Comparison of ENCODE assay signal across 24 cellular contexts in the genomic region with DNA sequence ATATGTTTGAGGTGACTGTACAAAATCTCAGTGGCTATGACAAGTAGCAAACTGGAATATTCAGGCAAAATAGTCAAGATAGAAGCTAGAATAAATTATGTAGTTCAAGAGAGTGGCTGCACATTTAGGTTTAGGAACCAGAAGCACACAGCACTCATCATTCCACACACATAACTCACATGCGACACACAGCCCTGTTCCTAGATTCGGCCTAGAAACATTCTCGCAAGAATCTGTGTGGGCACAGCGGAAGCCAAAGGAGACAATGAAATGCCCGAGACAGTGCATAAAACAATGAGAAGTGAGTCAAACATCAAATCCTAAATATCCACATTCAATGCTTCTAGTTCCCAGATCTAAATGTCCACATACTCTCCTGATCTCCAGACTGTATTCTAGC. TPM values are rescaled to one million over a fixed set of nuclear protein-coding genes. Genes with fewer than 3 reads are reported as not detected.
DNase-seq lines count a peak whose midpoint lies in the region; ATAC-seq, FAIRE-seq and TF ChIP-seq lines count a peak whose summit lies in the region.
"Had no signal": no experiment of that assay in that cellular context is flagged by ENCODE, and none has a peak within 500 bp of the region (broad histone marks: within the 10 kb centered on the region; RNA-seq: fewer than 3 reads in every experiment).

No MANE protein-coding gene starts in this region.

- H3K4me1 ChIP-seq in PC-3 (ENCODE audit: insufficient read depth, low read length) (peaks cover 24% of the 10 kb centered on the region), trophoblast cell (ENCODE audit: control insufficient read depth in 1 of 2, insufficient read depth in 2 of 2, low read length in 2 of 2) (peaks cover 0 to 2% of the 10 kb centered on the region in 2 experiments), HepG2 (ENCODE audit: insufficient read depth, low read length) (no peaks in the 10 kb centered on the region)
- H3K4me1 ChIP-seq: gastrocnemius medialis, tibial artery had no signal

- no peak overlapping the region for H2BK5ac ChIP-seq in trophoblast cell (ENCODE audit: low read depth, low read length, poor library complexity)

- ATAC-seq in PC-3 (no peak), GM18858 (IDR thresholded peaks at IDR 0.05; ENCODE audit: unreplicated experiment) (no peak), HepG2 (no peak)
- no peak for ATAC-seq in stimulated activated naive CD8-positive, alpha-beta T cell treated with anti-CD3 and anti-CD28 coated beads, Interleukin-15, Interleukin-2, amounts not matched to agents 100 U/mL and 50 U/mL, for 24 hours
- ATAC-seq: activated T-cell treated with anti-CD3 and anti-CD28 coated beads, Interleukin-2, amount 50 U/mL, for 4 hours; gastrocnemius medialis; HCT116; stimulated activated naive CD8-positive, alpha-beta T cell treated with anti-CD3 and anti-CD28 coated beads, Interleukin-15, amount 100 ng/mL, for 72 hours; T-cell had no signal

- no peak overlapping the region for H2AK5ac ChIP-seq in trophoblast cell (ENCODE audit: low read length)

- intact Hi-C loops in PC-3 (cut with micrococcal nuclease), result no loop called here
- intact Hi-C loops in HepG2 (cut with micrococcal nuclease; ENCODE audit: unreplicated experiment), result no loop called here

- H3K23ac ChIP-seq in trophoblast cell (ENCODE audit: low read length), result no peak overlapping the region

- BruUV-seq in PC-3 (replicated peaks; lab: Mats Ljungman, UMichigan) (no TSS peak), HepG2 (replicated peaks; lab: Mats Ljungman, UMichigan) (no TSS peak)

- no peak overlapping the region for H4K8ac ChIP-seq in trophoblast cell (ENCODE audit: low read depth, low read length)

- no peak overlapping the region for H4K12ac ChIP-seq in trophoblast cell (ENCODE audit: low read depth, low read length)

- no peak for FAIRE-seq in HepG2 (lab: Jason Lieb, UNC)
- FAIRE-seq: G401.6, kidney had no signal

- TF ChIP-seq RAD21 in HepG2 (CRISPR knock-in tag; IDR thresholded peaks at IDR 0.05), result no peak

- no peak overlapping the region for H2BK120ac ChIP-seq in trophoblast cell (ENCODE audit: insufficient read depth, low read length, poor library complexity)

- no peak overlapping the region for H2BK12ac ChIP-seq in trophoblast cell (ENCODE audit: low read length)

- TF ChIP-seq CTCF in PC-3 (conservative IDR thresholded peaks at IDR 0.05; ENCODE audit: low read depth, low read length), result no peak
- TF ChIP-seq CTCF in epithelial cell of esophagus (IDR thresholded peaks at IDR 0.05; ENCODE audit: insufficient read depth, low read depth, low read length, missing control alignments), result no peak
- TF ChIP-seq CTCF in HepG2 (CRISPR knock-in tag; IDR thresholded peaks at IDR 0.05), result no peak

- H4K91ac ChIP-seq in trophoblast cell (ENCODE audit: low read depth, low read length), result no peak overlapping the region

- H3F3A ChIP-seq in PC-3 (ENCODE audit: low read length, unreplicated experiment), result no peaks in the 10 kb centered on the region

- H3K9ac ChIP-seq in PC-3 (ENCODE audit: low read length), result no peak overlapping the region
- H3K9ac ChIP-seq in trophoblast cell (ENCODE audit: low read length), result no peak overlapping the region
- H3K9ac ChIP-seq in HepG2 (ENCODE audit: insufficient read depth, low read depth, low read length), result no peak overlapping the region
- H3K9ac ChIP-seq: KMS-11 had no signal

- H3K27ac ChIP-seq in PC-3 (ENCODE audit: low read length) (no peak overlapping the region), trophoblast cell (ENCODE audit: low read depth, low read length) (no peak overlapping the region), HepG2 (ENCODE audit: extremely low read length, insufficient read depth, low read length) (no peak overlapping the region)
- H3K27ac ChIP-seq: gastrocnemius medialis, KMS-11, neutrophil, tibial artery had no signal

- no peak overlapping the region for H3K4me3 ChIP-seq in PC-3 (ENCODE audit: low read length)
- no peak overlapping the region for H3K4me3 ChIP-seq in epithelial cell of esophagus (ENCODE audit: low read length)
- H3K4me3 ChIP-seq in trophoblast cell (ENCODE audit: low read depth, low read length), result no peak overlapping the region
- H3K4me3 ChIP-seq in HepG2 (replicated peaks in 1 of 3; ENCODE audit: insufficient read depth in 1 of 3, low read depth in 2 of 3, low read length in 3 of 3), result no peak overlapping the region
- H3K4me3 ChIP-seq: gastrocnemius medialis, lung, tibial artery had no signal

- DNase-seq in Daoy (ENCODE audit: low read depth), result peak; percentile 27
- peak; percentile 13 for DNase-seq in PC-3
- peak; percentile 16 for DNase-seq in epithelial cell of esophagus (ENCODE audit: low read depth)
- DNase-seq in trophoblast cell, result peak; percentile 11 to 50
- no peak for DNase-seq in ACHN
- DNase-seq in HepG2 (ENCODE audit: low spot score), result no peak
- no peak for DNase-seq in stimulated activated naive CD8-positive, alpha-beta T cell treated with anti-CD3 and anti-CD28 coated beads, Interleukin-15, Interleukin-2, amounts not matched to agents 100 U/mL and 50 U/mL, for 24 hours
- DNase-seq: activated naive CD4-positive, alpha-beta T cell treated with anti-CD3 and anti-CD28 coated beads for 36 hours; activated T-cell treated with anti-CD3 and anti-CD28 coated beads, Interleukin-2, amount 50 U/mL, for 4 hours; gastrocnemius medialis; kidney; NCI-H2029 treated with DMSO at 0.1 percent for 48 hours; NCI-H446 treated with DMSO at 0.1 percent for 48 hours; SHP77; stimulated activated CD4-positive, alpha-beta T cell treated with anti-CD3 and anti-CD28 coated beads, Interleukin-4, amount 100 ng/mL, for 4 hours; stimulated activated naive CD8-positive, alpha-beta T cell treated with anti-CD3 and anti-CD28 coated beads, Interleukin-15, amount 100 ng/mL, for 72 hours; T-cell; tibial artery had no signal

- TF ChIP-seq POLR2A in HepG2 (IDR thresholded peaks at IDR 0.05; ENCODE audit: insufficient read depth in 1 of 2, low read depth in 2 of 2, low read length in 2 of 2), result no peak

- H3K14ac ChIP-seq in trophoblast cell (ENCODE audit: low read length), result no peak overlapping the region

- CTCF ChIA-PET in PC-3 (lab: Charles Lee), result no interaction called here
- CTCF ChIA-PET in HepG2 (lab: Yijun Ruan, JAX; ENCODE audit: low intra/inter-chr PET ratio, low total read pairs), result no interaction called here

- H3K4me2 ChIP-seq in PC-3 (ENCODE audit: low read length) (no peak overlapping the region), trophoblast cell (ENCODE audit: low read length) (no peak overlapping the region), HepG2 (ENCODE audit: low read depth, low read length) (no peak overlapping the region)
- H3K4me2 ChIP-seq: KMS-11 had no signal

- H3K79me1 ChIP-seq in trophoblast cell (ENCODE audit: low read length), result no peaks in the 10 kb centered on the region

- H4K20me1 ChIP-seq in PC-3 (ENCODE audit: low read length) (no peaks in the 10 kb centered on the region), HepG2 (ENCODE audit: insufficient read depth, low read length) (no peaks in the 10 kb centered on the region)

- no peaks in the 10 kb centered on the region for H3K79me2 ChIP-seq in PC-3 (ENCODE audit: low read length)
- H3K79me2 ChIP-seq in trophoblast cell (ENCODE audit: control insufficient read depth, insufficient read depth, low read length, poor library complexity), result no peaks in the 10 kb centered on the region
- no peaks in the 10 kb centered on the region for H3K79me2 ChIP-seq in HepG2 (ENCODE audit: insufficient read depth, low read length)

- TF ChIP-seq EP300 in HepG2 (IDR thresholded peaks at IDR 0.05; ENCODE audit: low read depth in 2 of 2, low read length in 2 of 2), result no peak
- TF ChIP-seq EP300 in HepG2 (CRISPR knock-in tag; IDR thresholded peaks at IDR 0.05; ENCODE audit: borderline replicate concordance), result no peak

- no CpG with 5 or more reads among the region's 5 CpGs for WGBS in trophoblast cell (ENCODE audit: extremely low coverage, insufficient coverage, insufficient read length)
- WGBS in HepG2 (ENCODE audit: low lambda C conversion rate), result 69% methylated on average over 5 of the region's 5 CpGs

- no peaks in the 10 kb centered on the region for H3K27me3 ChIP-seq in PC-3 (ENCODE audit: low read length)
- no peaks in the 10 kb centered on the region for H3K27me3 ChIP-seq in trophoblast cell (ENCODE audit: insufficient read depth, low read length)
- peaks cover 0 to 11% of the 10 kb centered on the region in 2 experiments; a peak in 2 of 5 replicates for H3K27me3 ChIP-seq in HepG2 (ENCODE audit: control insufficient read depth in 1 of 2, insufficient read depth in 2 of 2, low read length in 2 of 2)
- H3K27me3 ChIP-seq: neutrophil had no signal

- POLR2A ChIA-PET in PC-3 (lab: Charles Lee; ENCODE audit: unreplicated experiment), result no interaction called here
- POLR2A ChIA-PET in HepG2 (lab: Yijun Ruan, JAX), result interaction anchor here (1.3 kb wide), 1 partner anchor 9 kb away, joined by 9 read pairs; a partner anchor contains a TSS

- H3K4ac ChIP-seq in trophoblast cell (ENCODE audit: low read depth, low read length), result no peak overlapping the region

- H3K9me2 ChIP-seq in PC-3 (replicated peaks; ENCODE audit: low read length), result no peaks in the 10 kb centered on the region

- no peak overlapping the region for H3K18ac ChIP-seq in trophoblast cell (ENCODE audit: low read length)

- in situ Hi-C loops in ACHN (cut with HindIII; ENCODE audit: low pct_ligation_motif_present, low pct_unique_long_range_greater_than_20kb, low sequenced_read_pairs) (no loop called here), HepG2 (cut with HindIII; ENCODE audit: extremely low pct_ligation_motif_present, low pct_unique_long_range_greater_than_20kb) (no loop called here)

- H2AFZ ChIP-seq in PC-3 (ENCODE audit: low read length) (no peak overlapping the region), trophoblast cell (ENCODE audit: insufficient read depth, low read length, poor library complexity) (no peak overlapping the region), HepG2 (ENCODE audit: low read length) (no peak overlapping the region)

- H3K9me3 ChIP-seq in PC-3 (ENCODE audit: low read length) (no peaks in the 10 kb centered on the region), trophoblast cell (ENCODE audit: insufficient read depth, low read depth, low read length) (no peaks in the 10 kb centered on the region), HepG2 (ENCODE audit: low read length) (no peaks in the 10 kb centered on the region)
- H3K9me3 ChIP-seq: gastrocnemius medialis, neutrophil, tibial artery had no signal

- H3K36me3 ChIP-seq in PC-3 (ENCODE audit: low read depth, low read length) (no peaks in the 10 kb centered on the region), trophoblast cell (ENCODE audit: control insufficient read depth in 1 of 2, insufficient read depth in 2 of 2, low read length in 2 of 2) (no peaks in the 10 kb centered on the region), HepG2 (replicated peaks in 1 of 2; ENCODE audit: control insufficient read depth in 1 of 2, insufficient read depth in 2 of 2, low read length in 2 of 2) (no peaks in the 10 kb centered on the region)
- H3K36me3 ChIP-seq: gastrocnemius medialis, neutrophil, tibial artery had no signal

RNA-seq across cellular contexts. Expression of a gene that starts 9.5 kb away (rescaled TPM):
- 35.8 and 49.7 TPM in 2 replicates for total RNA-seq in Daoy (2014; rRNA removed; shearing (Covaris generic))
- total RNA-seq in PC-3 (2014; rRNA removed) (3.6 and 4.0 TPM in 2 replicates), HepG2 (2016; rRNA removed; fragmentation: Illumina TruSeq; extraction: Trizol) (11.9 and 13.1 TPM in 2 replicates)
- polyA plus RNA-seq in trophoblast cell (2013), result 16.5 and 16.8 TPM in 2 replicates
- total RNA-seq in HepG2 (2016; cell fraction: cytosol; rRNA removed; fragmentation: Illumina TruSeq; extraction: Trizol; ENCODE audit: low read depth), result 13.7 and 14.0 TPM in 2 replicates
- 9.7 and 13.4 TPM in 2 replicates for total RNA-seq in HepG2 (2016; cell fraction: insoluble cytoplasmic fraction; rRNA removed; fragmentation: Illumina TruSeq; extraction: Trizol)
- total RNA-seq in HepG2 (2016; cell fraction: membrane; rRNA removed; fragmentation: Illumina TruSeq; extraction: Trizol), result 9.5 and 10.6 TPM in 2 replicates
- 16.3 and 16.6 TPM in 2 replicates for total RNA-seq in HepG2 (2016; cell fraction: nucleus; rRNA removed; fragmentation: Illumina TruSeq; extraction: Trizol)
- polyA plus RNA-seq in HepG2 (2011; rRNA removed), result 32.4 and 36.1 TPM in 2 replicates
- polyA plus RNA-seq in HepG2 (2011; cell fraction: cytosol; rRNA removed), result 23.8 and 35.4 TPM in 2 replicates
- polyA plus RNA-seq in HepG2 (2011; cell fraction: nucleus; rRNA removed), result 19.8 and 25.2 TPM in 2 replicates
- polyA plus RNA-seq in HepG2 (2012), result 33.3 and 35.5 TPM in 2 replicates
- polyA plus RNA-seq in HepG2 (2016; cell fraction: cytosol; fragmentation: Illumina TruSeq; extraction: Trizol; ENCODE audit: low read depth), result 8.6 and 9.9 TPM in 2 replicates
- polyA plus RNA-seq in HepG2 (2016; cell fraction: insoluble cytoplasmic fraction; fragmentation: Illumina TruSeq; extraction: Trizol; ENCODE audit: low read depth), result 18.9 and 20.9 TPM in 2 replicates
- 10.4 and 10.7 TPM in 2 replicates for polyA plus RNA-seq in HepG2 (2016; cell fraction: membrane; fragmentation: Illumina TruSeq; extraction: Trizol; ENCODE audit: low read depth)
- 12.4 and 14.2 TPM in 2 replicates for polyA plus RNA-seq in HepG2 (2016; cell fraction: nucleus; fragmentation: Illumina TruSeq; extraction: Trizol; ENCODE audit: insufficient read depth, low read depth)
- polyA minus RNA-seq in HepG2 (2011; rRNA and poly(A)+ RNA removed; ENCODE audit: low replicate concordance), result 7.3 and 48.1 TPM in 2 replicates
- 13.7 and 15.4 TPM in 2 replicates for polyA minus RNA-seq in HepG2 (2011; cell fraction: cytosol; rRNA and poly(A)+ RNA removed)
- 55.6 and 61.8 TPM in 2 replicates for polyA minus RNA-seq in HepG2 (2011; cell fraction: nucleus; rRNA and poly(A)+ RNA removed)

RNA-seq across cellular contexts. Expression of a gene that starts 59.1 kb away (rescaled TPM):
- 11.8 and 13.7 TPM in 2 replicates for total RNA-seq in Daoy (2014; rRNA removed; shearing (Covaris generic))
- total RNA-seq in PC-3 (2014; rRNA removed) (3.8 and 7.3 TPM in 2 replicates), HepG2 (2016; rRNA removed; fragmentation: Illumina TruSeq; extraction: Trizol) (not detected in 2 replicates)
- polyA plus RNA-seq in trophoblast cell (2013), result 2.9 and 3.0 TPM in 2 replicates
- total RNA-seq in HepG2 (2016; cell fraction: cytosol; rRNA removed; fragmentation: Illumina TruSeq; extraction: Trizol; ENCODE audit: low read depth), result not detected in 2 replicates
- not detected in 2 replicates for total RNA-seq in HepG2 (2016; cell fraction: insoluble cytoplasmic fraction; rRNA removed; fragmentation: Illumina TruSeq; extraction: Trizol)
- total RNA-seq in HepG2 (2016; cell fraction: membrane; rRNA removed; fragmentation: Illumina TruSeq; extraction: Trizol), result not detected in 2 replicates
- total RNA-seq in HepG2 (2016; cell fraction: nucleus; rRNA removed; fragmentation: Illumina TruSeq; extraction: Trizol), result not detected in 2 replicates
- not detected in 2 replicates for polyA plus RNA-seq in HepG2 (2011; rRNA removed)
- polyA plus RNA-seq in HepG2 (2011; cell fraction: cytosol; rRNA removed), result not detected in 2 replicates
- polyA plus RNA-seq in HepG2 (2011; cell fraction: nucleus; rRNA removed), result not detected in 2 replicates
- not detected in 2 replicates for polyA plus RNA-seq in HepG2 (2012)
- not detected in 2 replicates for polyA plus RNA-seq in HepG2 (2016; cell fraction: cytosol; fragmentation: Illumina TruSeq; extraction: Trizol; ENCODE audit: low read depth)
- not detected in 2 replicates for polyA plus RNA-seq in HepG2 (2016; cell fraction: insoluble cytoplasmic fraction; fragmentation: Illumina TruSeq; extraction: Trizol; ENCODE audit: low read depth)
- not detected in 2 replicates for polyA plus RNA-seq in HepG2 (2016; cell fraction: membrane; fragmentation: Illumina TruSeq; extraction: Trizol; ENCODE audit: low read depth)
- not detected in 2 replicates for polyA plus RNA-seq in HepG2 (2016; cell fraction: nucleus; fragmentation: Illumina TruSeq; extraction: Trizol; ENCODE audit: insufficient read depth, low read depth)
- 0.63 TPM in 1 of 2 replicates, not detected in the other for polyA minus RNA-seq in HepG2 (2011; rRNA and poly(A)+ RNA removed; ENCODE audit: low replicate concordance)
- not detected in 2 replicates for polyA minus RNA-seq in HepG2 (2011; cell fraction: cytosol; rRNA and poly(A)+ RNA removed)
- 0.13 TPM in 1 of 2 replicates, not detected in the other for polyA minus RNA-seq in HepG2 (2011; cell fraction: nucleus; rRNA and poly(A)+ RNA removed)

Comparison
In these comparisons a context has a peak if more than half of its experiments do, and no peak if none do; other contexts are left out.
1. DNase-seq: peak in Daoy (single experiment), PC-3 (single experiment), epithelial cell of esophagus (single experiment) and trophoblast cell (2 of 2); none in ACHN (single experiment), HepG2 (single experiment) and stimulated activated naive CD8-positive, alpha-beta T cell treated with anti-CD3 and anti-CD28 coated beads, Interleukin-15, Interleukin-2, amounts not matched to agents 100 U/mL and 50 U/mL, for 24 hours (single experiment).